Comparison of ENCODE assay signal across 11 cellular contexts in genomic region chr1:203202431-203203245, GRCh38. TPM values are rescaled to one million over a fixed set of nuclear protein-coding genes. Genes with fewer than 3 reads are reported as not detected.
DNase-seq lines count a peak whose midpoint lies in the region; ATAC-seq and TF ChIP-seq lines count a peak whose summit lies in the region.
"Had no signal": no experiment of that assay in that cellular context is flagged by ENCODE, and none has a peak within 500 bp of the region (broad histone marks: within the 10 kb centered on the region; RNA-seq: fewer than 3 reads in every experiment).

No MANE protein-coding gene starts in this region.

- H3K4me3 Mint-ChIP-seq in T-cell: no peak overlapping the region

- TF ChIP-seq POLR2A in gastroesophageal sphincter (IDR thresholded peaks at IDR 0.05): no peak

- no peak overlapping the region for H3K4me3 ChIP-seq in gastroesophageal sphincter
- H3K4me3 ChIP-seq: ovary had no signal

- H3K4me1 ChIP-seq in gastroesophageal sphincter: peaks cover 0 to 27% (median 18%) of the 10 kb centered on the region in 3 donors

- H3K27me3 ChIP-seq in gastroesophageal sphincter: no peaks in the 10 kb centered on the region
- H3K27me3 ChIP-seq: ovary had no signal

- no peak overlapping the region for H3K27ac Mint-ChIP-seq in T-cell

- no peak for TF ChIP-seq CTCF in RWPE1 (conservative IDR thresholded peaks at IDR 0.05; ENCODE audit: low read depth)
- no peak for TF ChIP-seq CTCF in gastroesophageal sphincter (IDR thresholded peaks at IDR 0.05)
- TF ChIP-seq CTCF in GM10248 (IDR thresholded peaks at IDR 0.05; ENCODE audit: control extremely low read depth, extremely low read depth, low read depth, missing control alignments): no peak

- H3K36me3 Mint-ChIP-seq in T-cell: no peaks in the 10 kb centered on the region

- DNase-seq in EH (ENCODE audit: low read depth) (peak; percentile 81), RWPE1 (ENCODE audit: low spot score) (no peak), sciatic nerve (ENCODE audit: low spot score) (no peak), GM10248 (ENCODE audit: extremely low spot score) (no peak), T-cell (no peak)
- DNase-seq: NCI-H446, ovary, T-helper 9 cell had no signal

- 53 to 65% methylated on average over 10 to 14 of the region's 15 CpGs for WGBS in gastroesophageal sphincter (ENCODE audit: low coverage in 1 of 2), 2 donors

- TF ChIP-seq EP300 in gastroesophageal sphincter (IDR thresholded peaks at IDR 0.05): no peak

- H3K9me3 Mint-ChIP-seq in T-cell: no peaks in the 10 kb centered on the region

- H3K27ac ChIP-seq in RWPE1 (peak overlapping the region; percentile 81), gastroesophageal sphincter (peak overlapping the region in 3 of 4 donors; percentile 62 to 76 (median 70))
- H3K27ac ChIP-seq: ovary had no signal

- POLR2A ChIA-PET in RWPE1 (lab: Yijun Ruan, JAX; ENCODE audit: low non-redundant PET) (no interaction called here), GM10248 (lab: Yijun Ruan, JAX) (no interaction called here), T-cell (lab: Charles Lee) (interaction anchor here in 1 of 2 donors (0.7 kb wide), 1 partner anchor 8 kb away, joined by 4 read pairs; no protein-coding TSS in a partner anchor)

- H3K4me1 Mint-ChIP-seq in T-cell: no peaks in the 10 kb centered on the region

- intact Hi-C loops in sciatic nerve (cut with DNase I): no loop called here

- H3K36me3 ChIP-seq in gastroesophageal sphincter: no peaks in the 10 kb centered on the region
- H3K36me3 ChIP-seq: ovary had no signal

- ATAC-seq in gastroesophageal sphincter (peak; percentile 91), sciatic nerve (peak; percentile 81), T-cell (replicated peaks in 1 of 4) (no peak), HG03196 (IDR thresholded peaks at IDR 0.05; ENCODE audit: unreplicated experiment) (no peak), GM18861 (IDR thresholded peaks at IDR 0.05; ENCODE audit: unreplicated experiment) (no peak)

- H3K9me3 ChIP-seq in gastroesophageal sphincter: no peaks in the 10 kb centered on the region
- H3K9me3 ChIP-seq: ovary had no signal

- peaks cover 12 to 33% of the 10 kb centered on the region in 2 donors for H3K27me3 Mint-ChIP-seq in T-cell

- CTCF ChIA-PET in RWPE1 (lab: Yijun Ruan, JAX): interaction anchor here (0.7 kb wide), 1 partner anchor 64 kb away, joined by 9 read pairs; no protein-coding TSS in a partner anchor
- CTCF ChIA-PET in GM10248 (lab: Yijun Ruan, JAX): interaction anchor here (0.9 to 5.8 kb wide), 3 partner anchors 14 to 66 kb away, joined by 3 to 43 read pairs (median 14); no protein-coding TSS in a partner anchor
- CTCF ChIA-PET in T-cell (lab: Charles Lee): no interaction called here

RNA-seq across cellular contexts. Expression of gene CHI3L1, which starts 16.1 kb away (rescaled TPM):
- total RNA-seq in gastroesophageal sphincter: 1 to 10 TPM in 3 of 4 donors, not detected in 1; 3.4 to 5.4 (median 5.0) TPM
- 37.0 TPM for total RNA-seq in sciatic nerve
- total RNA-seq in T-cell: under 1 TPM in 2 of 5 donors, not detected in 3; 0.20 to 0.30 TPM

RNA-seq across cellular contexts. Expression of gene CHIT1, which starts 26.8 kb away (rescaled TPM):
- total RNA-seq in gastroesophageal sphincter (under 1 TPM in 2 of 4 donors, not detected in 2; 0.13 to 0.16 TPM), sciatic nerve (0.22 TPM), T-cell (1 to 10 TPM in 2 of 5 donors, under 1 TPM in 2, not detected in 1; 0.12 to 2.3 (median 0.92) TPM)

RNA-seq across cellular contexts. Expression of gene MYBPH, which starts 27.0 kb away (rescaled TPM):
- total RNA-seq in gastroesophageal sphincter (not detected), sciatic nerve (not detected), T-cell (not detected)

Comparison
In these comparisons a context has a peak if more than half of its experiments do, and no peak if none do; other contexts are left out.
1. ATAC-seq: peak in gastroesophageal sphincter (single experiment) and sciatic nerve (single experiment); none in T-cell (0 of 4), HG03196 (single experiment) and GM18861 (single experiment).
2. CTCF ChIA-PET loops: an anchor here in RWPE1 (0.7 kb wide) and GM10248 (0.9 to 5.8 kb wide); none called in T-cell.